Comparison of ENCODE assay signal across 12 cellular contexts in genomic region chr4:5753766-5754528, GRCh38. TPM values are rescaled to one million over a fixed set of nuclear protein-coding genes. Genes with fewer than 3 reads are reported as not detected.
DNase-seq lines count a peak whose midpoint lies in the region; ATAC-seq and TF ChIP-seq lines count a peak whose summit lies in the region.
"Had no signal": no experiment of that assay in that cellular context is flagged by ENCODE, and none has a peak within 500 bp of the region (broad histone marks: within the 10 kb centered on the region; RNA-seq: fewer than 3 reads in every experiment).

No MANE protein-coding gene starts in this region.

- ATAC-seq in upper lobe of right lung (no peak), GM18511 (IDR thresholded peaks at IDR 0.05; ENCODE audit: unreplicated experiment) (no peak)
- ATAC-seq: T-helper 17 cell had no signal

- H3K4me3 ChIP-seq in breast epithelium (no peak overlapping the region), WERI-Rb-1 (ENCODE audit: low read depth, low read length) (no peak overlapping the region), fibroblast of villous mesenchyme (ENCODE audit: low read depth, low read length) (no peak overlapping the region), upper lobe of right lung (no peak overlapping the region), Caco-2 (ENCODE audit: low read depth, low read length) (no peak overlapping the region)
- H3K4me3 ChIP-seq: tibial nerve had no signal

- peak; percentile 82 for DNase-seq in MCF 10A (ENCODE audit: unreplicated experiment)
- DNase-seq in breast epithelium (ENCODE audit: low spot score in 2 of 2), result no peak
- no peak for DNase-seq in WERI-Rb-1
- DNase-seq in fibroblast of villous mesenchyme (ENCODE audit: low read depth), result peak; percentile 94
- DNase-seq in upper lobe of right lung, result peak; percentile 45
- DNase-seq in NCI-H1092 (lab: John Stamatoyannopoulos, UW), result no peak
- DNase-seq in Caco-2, result no peak
- DNase-seq: activated T-cell treated with anti-CD3 and anti-CD28 coated beads, Interleukin-2, amount 50 U/mL, for 1 hour; AML-193; T-helper 17 cell had no signal

- intact Hi-C loops in MCF 10A (cut with micrococcal nuclease), result no loop called here
- intact Hi-C loops in breast epithelium (cut with DNase I; ENCODE audit: low total_unique reads), result no loop called here
- intact Hi-C loops in upper lobe of right lung (cut with DNase I), result no loop called here
- intact Hi-C loops in Caco-2 (cut with micrococcal nuclease; ENCODE audit: unreplicated experiment), result no loop called here

- no peak overlapping the region for H3K4me3 Mint-ChIP-seq in MCF 10A (ENCODE audit: unreplicated experiment)
- H3K4me3 Mint-ChIP-seq in Caco-2 (ENCODE audit: unreplicated experiment), result no peak overlapping the region
- H3K4me3 Mint-ChIP-seq: T-helper 17 cell had no signal

- H3K36me3 ChIP-seq in breast epithelium (peaks cover 7% of the 10 kb centered on the region), WERI-Rb-1 (peaks cover 76% of the 10 kb centered on the region), upper lobe of right lung (peaks cover 38% of the 10 kb centered on the region), Caco-2 (ENCODE audit: control insufficient read depth, insufficient read depth, low read length) (no peaks in the 10 kb centered on the region)

- H3K9me3 ChIP-seq in breast epithelium, result no peaks in the 10 kb centered on the region
- H3K9me3 ChIP-seq in WERI-Rb-1 (ENCODE audit: severe bottlenecking), result peaks cover 7% of the 10 kb centered on the region
- no peaks in the 10 kb centered on the region for H3K9me3 ChIP-seq in upper lobe of right lung
- H3K9me3 ChIP-seq in Caco-2, result no peaks in the 10 kb centered on the region
- H3K9me3 ChIP-seq: tibial nerve had no signal

- H3K27me3 Mint-ChIP-seq in MCF 10A (ENCODE audit: insufficient read depth, unreplicated experiment), result no peaks in the 10 kb centered on the region
- H3K27me3 Mint-ChIP-seq in Caco-2 (ENCODE audit: insufficient read depth, unreplicated experiment), result peaks cover 3% of the 10 kb centered on the region
- H3K27me3 Mint-ChIP-seq: T-helper 17 cell had no signal

- H3K36me3 Mint-ChIP-seq in MCF 10A (ENCODE audit: insufficient read depth, unreplicated experiment), result peaks cover 34% of the 10 kb centered on the region
- H3K36me3 Mint-ChIP-seq in Caco-2 (ENCODE audit: insufficient read depth, unreplicated experiment), result no peaks in the 10 kb centered on the region

- TF ChIP-seq POLR2A in breast epithelium (IDR thresholded peaks at IDR 0.05), result no peak

- H3K9me3 Mint-ChIP-seq in MCF 10A (ENCODE audit: unreplicated experiment), result no peaks in the 10 kb centered on the region
- H3K9me3 Mint-ChIP-seq in Caco-2 (ENCODE audit: unreplicated experiment), result no peaks in the 10 kb centered on the region

- POLR2A ChIA-PET in MCF 10A (lab: Yijun Ruan, JAX) (interaction anchor here (0.7 to 1.0 kb wide), 2 partner anchors 14 to 29 kb away, joined by 3 to 5 read pairs; no protein-coding TSS in a partner anchor), Caco-2 (lab: Charles Lee) (no interaction called here)

- CTCF ChIA-PET in MCF 10A (lab: Yijun Ruan, JAX), result interaction anchor here (0.6 to 2.1 kb wide), 2 partner anchors 36 to 109 kb away, joined by 4 to 7 read pairs; no protein-coding TSS in a partner anchor
- CTCF ChIA-PET in Caco-2 (lab: Charles Lee), result no interaction called here

- H3K27me3 ChIP-seq in breast epithelium (no peaks in the 10 kb centered on the region), WERI-Rb-1 (ENCODE audit: insufficient read depth, low read depth, severe bottlenecking) (no peaks in the 10 kb centered on the region), upper lobe of right lung (no peaks in the 10 kb centered on the region), Caco-2 (replicated peaks; ENCODE audit: control insufficient read depth, insufficient read depth, low read length) (no peaks in the 10 kb centered on the region)
- H3K27me3 ChIP-seq: tibial nerve had no signal

- peak overlapping the region in 1 of 2 donors; percentile 68 for H3K27ac ChIP-seq in breast epithelium
- peak overlapping the region; percentile 92 for H3K27ac ChIP-seq in WERI-Rb-1
- H3K27ac ChIP-seq in upper lobe of right lung, result no peak overlapping the region

- no peak for TF ChIP-seq CTCF in MCF 10A (IDR thresholded peaks at IDR 0.05; ENCODE audit: unreplicated experiment)
- TF ChIP-seq CTCF in breast epithelium (IDR thresholded peaks at IDR 0.05), result no peak
- TF ChIP-seq CTCF in WERI-Rb-1 (IDR thresholded peaks at IDR 0.05; ENCODE audit: low read depth, low read length), result no peak
- TF ChIP-seq CTCF in fibroblast of villous mesenchyme (IDR thresholded peaks at IDR 0.05; ENCODE audit: insufficient read depth, low read depth, low read length), result peak; percentile 2
- TF ChIP-seq CTCF in upper lobe of right lung (IDR thresholded peaks at IDR 0.05), result no peak
- TF ChIP-seq CTCF in Caco-2 (IDR thresholded peaks at IDR 0.05; ENCODE audit: insufficient read depth in 1 of 2, low read depth in 1 of 2, low read length in 1 of 2, severe bottlenecking in 1 of 2, unreplicated experiment in 1 of 2), result no peak

- H3K4me1 ChIP-seq in breast epithelium (no peaks in the 10 kb centered on the region), upper lobe of right lung (no peaks in the 10 kb centered on the region), Caco-2 (no peaks in the 10 kb centered on the region)
- H3K4me1 ChIP-seq: tibial nerve had no signal

- H3K4me1 Mint-ChIP-seq in MCF 10A (ENCODE audit: insufficient read depth, unreplicated experiment) (peaks cover 18% of the 10 kb centered on the region), Caco-2 (ENCODE audit: low read depth, unreplicated experiment) (no peaks in the 10 kb centered on the region)

- no TSS peak for BruUV-seq in MCF 10A (replicated peaks; lab: Mats Ljungman, UMichigan)
- no TSS peak for BruUV-seq in Caco-2 (replicated peaks; lab: Mats Ljungman, UMichigan)

- peak overlapping the region; percentile 97 for H3K27ac Mint-ChIP-seq in MCF 10A (ENCODE audit: low read depth, unreplicated experiment)
- H3K27ac Mint-ChIP-seq in Caco-2 (ENCODE audit: unreplicated experiment), result no peak overlapping the region
- H3K27ac Mint-ChIP-seq: T-helper 17 cell had no signal

RNA-seq across cellular contexts. Expression of gene EVC, which starts 42.9 kb away (rescaled TPM):
- total RNA-seq in MCF 10A (2022) (29.0 and 29.3 TPM in 2 replicates), breast epithelium (10 to 100 TPM; 20.0 to 27.5 (median 25.9) TPM), fibroblast of villous mesenchyme (35.0 and 54.4 TPM in 2 replicates), upper lobe of right lung (27.6 TPM), Caco-2 (2022) (not detected in 2 replicates)

RNA-seq across cellular contexts. Expression of gene EVC2, which starts 45.6 kb away (rescaled TPM):
- total RNA-seq in MCF 10A (2022), result 5.5 and 6.0 TPM in 2 replicates
- total RNA-seq in breast epithelium, result 10 to 100 TPM; 16.0 to 19.5 (median 17.7) TPM
- 9.9 and 11.9 TPM in 2 replicates for total RNA-seq in fibroblast of villous mesenchyme
- 6.3 TPM for total RNA-seq in upper lobe of right lung
- total RNA-seq in Caco-2 (2022), result not detected in 2 replicates

Comparison
In these comparisons a context has a peak if more than half of its experiments do, and no peak if none do; other contexts are left out.
1. DNase-seq: peak in MCF 10A (single experiment), fibroblast of villous mesenchyme (single experiment) and upper lobe of right lung (single experiment); none in breast epithelium (0 of 2), WERI-Rb-1 (single experiment), NCI-H1092 (single experiment) and Caco-2 (0 of 2).
2. RNA of gene EVC, which starts 42.9 kb away (total RNA-seq): 35.0 to 54.4 TPM in fibroblast of villous mesenchyme, 29.0 to 29.3 TPM in MCF 10A, 27.6 TPM in upper lobe of right lung (single experiment) and 20.0 to 27.5 TPM in breast epithelium; not detected in Caco-2; every median in the first group is over 10 times any median in the second.